In genomic region chr2:219082332-219082958, GRCh38 we compare ENCODE assay signal across 32 cellular contexts. TPM values are rescaled to one million over a fixed set of nuclear protein-coding genes. Genes with fewer than 3 reads are reported as not detected.
A peak's percentile ranks its signal among the peaks of the same experiment; 100 is the strongest.
DNase-seq lines count a peak whose midpoint lies in the region; ATAC-seq, FAIRE-seq and TF ChIP-seq lines count a peak whose summit lies in the region.
"Had no signal": no experiment of that assay in that cellular context is flagged by ENCODE, and none has a peak within 500 bp of the region (broad histone marks: within the 10 kb centered on the region; RNA-seq: fewer than 3 reads in every experiment).

No MANE protein-coding gene starts in this region.

- H3K56ac ChIP-seq in H9 (ENCODE audit: insufficient read length, low read depth, low read length) = no peak overlapping the region

- no peak overlapping the region for H3K9ac ChIP-seq in K562 (ENCODE audit: insufficient read depth in 1 of 2, low read depth in 2 of 2, low read length in 2 of 2)
- H3K9ac ChIP-seq in mucosa of rectum (ENCODE audit: low read depth in 1 of 2, low read length in 2 of 2) = peak overlapping the region in 1 of 2 donors; percentile 62
- no peak overlapping the region for H3K9ac ChIP-seq in H9 (ENCODE audit: extremely low read depth, insufficient read length, low read length)
- H3K9ac ChIP-seq in MM.1S (ENCODE audit: low read length) = no peak overlapping the region
- H3K9ac ChIP-seq: parathyroid adenoma had no signal

- TF ChIP-seq POLR2A in K562 (conservative IDR thresholded peaks at IDR 0.05) = no peak

- BruUV-seq in Caco-2 (replicated peaks; lab: Mats Ljungman, UMichigan) (no TSS peak), K562 (replicated peaks; lab: Mats Ljungman, UMichigan) (no TSS peak)

- H3K4me3 ChIP-seq in Caco-2 (ENCODE audit: low read depth, low read length) (no peak overlapping the region), K562 (no peak overlapping the region), left ventricle myocardium inferior (no peak overlapping the region), mucosa of rectum (ENCODE audit: low read length in 2 of 2) (peak overlapping the region; percentile 31 to 49), MG63 (no peak overlapping the region), MM.1S (ENCODE audit: low read length) (no peak overlapping the region)
- H3K4me3 ChIP-seq: breast epithelium, SJCRH30, vagina had no signal

- H4K8ac ChIP-seq in H9 (replicated peaks; ENCODE audit: insufficient read length, low read depth, low read length) = no peak overlapping the region

- no peak overlapping the region for H3T11ph ChIP-seq in H9 (ENCODE audit: low read length)

- intact Hi-C loops in Caco-2 (cut with micrococcal nuclease; ENCODE audit: unreplicated experiment) (no loop called here), K562 (cut with micrococcal nuclease) (no loop called here), left ventricle myocardium inferior (cut with micrococcal nuclease) (no loop called here)

- CTCF ChIA-PET in Caco-2 (lab: Charles Lee) = interaction anchor here (0.9 to 3.2 kb wide), 8 partner anchors 9 to 72 kb away, joined by 3 to 10 read pairs (median 4); no protein-coding TSS in a partner anchor
- CTCF ChIA-PET in K562 (lab: Yijun Ruan, JAX; ENCODE audit: low intra/inter-chr PET ratio) = no interaction called here

- no peak overlapping the region for H4K5ac ChIP-seq in H9 (ENCODE audit: insufficient read length, low read depth, low read length)

- no peak overlapping the region for H2BK20ac ChIP-seq in H9 (ENCODE audit: low read depth, low read length, poor library complexity, severe bottlenecking)

- H3K4me2 ChIP-seq in K562 (ENCODE audit: insufficient read depth, low read length) (no peak overlapping the region), H9 (ENCODE audit: insufficient read depth, insufficient read length, low read length) (no peak overlapping the region), MM.1S (ENCODE audit: low read depth, low read length) (no peak overlapping the region)

- H2BK5ac ChIP-seq in H9 (ENCODE audit: insufficient read length, low read length) = no peak overlapping the region

- H3K9me3 ChIP-seq in Caco-2 (no peaks in the 10 kb centered on the region), K562 (replicated peaks; ENCODE audit: control insufficient read depth, insufficient read depth, low read depth, low read length) (no peaks in the 10 kb centered on the region), left ventricle myocardium inferior (replicated peaks) (no peaks in the 10 kb centered on the region), mucosa of rectum (ENCODE audit: control insufficient read depth in 2 of 2, low read length in 2 of 2) (no peaks in the 10 kb centered on the region), MG63 (no peaks in the 10 kb centered on the region), H9 (ENCODE audit: control insufficient read depth, low read depth, low read length) (no peaks in the 10 kb centered on the region), MM.1S (replicated peaks; ENCODE audit: insufficient read depth, low read length) (no peaks in the 10 kb centered on the region)
- H3K9me3 ChIP-seq: breast epithelium, SJCRH30, vagina had no signal

- TF ChIP-seq RAD21 in K562 (CRISPR knock-in tag; conservative IDR thresholded peaks at IDR 0.05 in 1 of 2, IDR thresholded peaks at IDR 0.05 in 1 of 2) = no peak

- no peak overlapping the region for H3K23ac ChIP-seq in H9 (ENCODE audit: insufficient read length, low read depth, low read length)

- no peaks in the 10 kb centered on the region for H3K9me3 Mint-ChIP-seq in Caco-2 (ENCODE audit: unreplicated experiment)
- H3K9me3 Mint-ChIP-seq in H9 = no peaks in the 10 kb centered on the region
- H3K9me3 Mint-ChIP-seq: activated naive CD4-positive, alpha-beta T cell treated with anti-CD3 and anti-CD28 coated beads, Interleukin-2, amount 50 U/mL, for 24 hours; activated T-helper 2 cell treated with anti-CD3 and anti-CD28 coated beads, Interferon-gamma antibody, Interleukin-2, Interleukin-4, amounts not matched to agents 10 μg/mL and 5 μg/mL and 100 μg/mL, durations not matched to agents 14 hours and 24 hours and 36 hours; stimulated activated naive CD8-positive, alpha-beta T cell treated with anti-CD3 and anti-CD28 coated beads, Interleukin-15, amount 100 ng/mL, for 72 hours had no signal

- H3K18ac ChIP-seq in H9 (ENCODE audit: insufficient read length, low read depth, low read length) = no peak overlapping the region

- peaks cover 25% of the 10 kb centered on the region for H3K4me1 Mint-ChIP-seq in Caco-2 (ENCODE audit: low read depth, unreplicated experiment)
- H3K4me1 Mint-ChIP-seq in H9 = peaks cover 15% of the 10 kb centered on the region in 2 experiments

- peaks cover 2% of the 10 kb centered on the region for H3K9me1 ChIP-seq in K562 (ENCODE audit: control insufficient read depth, insufficient read depth, low read length)

- FAIRE-seq in K562 (lab: Jason Lieb, UNC) = no peak
- FAIRE-seq: G401.6 had no signal

- peak overlapping the region; percentile 10 for H3K27ac Mint-ChIP-seq in Caco-2 (ENCODE audit: unreplicated experiment)
- no peak overlapping the region for H3K27ac Mint-ChIP-seq in H9
- H3K27ac Mint-ChIP-seq: activated naive CD4-positive, alpha-beta T cell treated with anti-CD3 and anti-CD28 coated beads, Interleukin-2, amount 50 U/mL, for 24 hours; activated T-helper 2 cell treated with anti-CD3 and anti-CD28 coated beads, Interferon-gamma antibody, Interleukin-2, Interleukin-4, amounts not matched to agents 10 μg/mL and 5 μg/mL and 100 μg/mL, durations not matched to agents 14 hours and 24 hours and 36 hours had no signal

- in situ Hi-C loops in K562 (cut with MboI) = no loop called here

- no peak overlapping the region for H2BK12ac ChIP-seq in H9 (ENCODE audit: insufficient read length, low read depth, low read length)

- H3K27ac ChIP-seq in K562 (ENCODE audit: extremely low read depth, low read depth, low read length) = no peak overlapping the region
- peak overlapping the region; percentile 47 for H3K27ac ChIP-seq in left ventricle myocardium inferior (replicated peaks)
- peak overlapping the region; percentile 89 to 96 for H3K27ac ChIP-seq in mucosa of rectum (ENCODE audit: low read depth in 2 of 2, low read length in 2 of 2)
- H3K27ac ChIP-seq in H9 (ENCODE audit: insufficient read length, low read depth, low read length) = no peak overlapping the region
- H3K27ac ChIP-seq in MM.1S (ENCODE audit: low read length) = no peak overlapping the region
- H3K27ac ChIP-seq: breast epithelium, C4-2B, parathyroid adenoma, SJCRH30, vagina, WERI-Rb-1 had no signal

- H3F3A ChIP-seq in MM.1S (ENCODE audit: insufficient read depth, low read length) = no peaks in the 10 kb centered on the region

- TF ChIP-seq EP300 in K562 (IDR thresholded peaks at IDR 0.05; ENCODE audit: low read length) = no peak

- no peaks in the 10 kb centered on the region for H3K27me3 Mint-ChIP-seq in Caco-2 (ENCODE audit: insufficient read depth, unreplicated experiment)
- peaks cover 13% of the 10 kb centered on the region for H3K27me3 Mint-ChIP-seq in H9 (ENCODE audit: low read depth)
- H3K27me3 Mint-ChIP-seq: activated naive CD4-positive, alpha-beta T cell treated with anti-CD3 and anti-CD28 coated beads, Interleukin-2, amount 50 U/mL, for 24 hours; stimulated activated naive CD8-positive, alpha-beta T cell treated with anti-CD3 and anti-CD28 coated beads, Interleukin-15, amount 100 ng/mL, for 72 hours had no signal

- no peak for TF ChIP-seq CTCF in Caco-2 (IDR thresholded peaks at IDR 0.05; ENCODE audit: insufficient read depth in 1 of 2, low read depth in 1 of 2, low read length in 1 of 2, severe bottlenecking in 1 of 2, unreplicated experiment in 1 of 2)
- TF ChIP-seq CTCF in K562 (IDR thresholded peaks at IDR 0.05 in 2 of 3, conservative IDR thresholded peaks at IDR 0.05 in 1 of 3; ENCODE audit: insufficient read depth in 2 of 3, low read depth in 1 of 3, low read length in 3 of 3) = no peak
- no peak for TF ChIP-seq CTCF in left ventricle myocardium inferior (IDR thresholded peaks at IDR 0.05; ENCODE audit: borderline replicate concordance)
- TF ChIP-seq CTCF in H9 (conservative IDR thresholded peaks at IDR 0.05) = no peak
- TF ChIP-seq CTCF in MM.1S (IDR thresholded peaks at IDR 0.05; ENCODE audit: low read length) = no peak

- H4K91ac ChIP-seq in H9 (ENCODE audit: insufficient read length, low read depth, low read length) = no peak overlapping the region

- peaks cover 15% of the 10 kb centered on the region for H3K4me1 ChIP-seq in Caco-2
- 0 out of 5 replicates have a peak, but pooled peaks cover 0 to 2% of the 10 kb centered on the region in 2 experiments for H3K4me1 ChIP-seq in K562 (replicated peaks in 1 of 2; ENCODE audit: control insufficient read depth in 2 of 2, insufficient read depth in 2 of 2, low read length in 2 of 2)
- peaks cover 19% of the 10 kb centered on the region for H3K4me1 ChIP-seq in left ventricle myocardium inferior
- H3K4me1 ChIP-seq in mucosa of rectum (ENCODE audit: control insufficient read depth in 2 of 2, insufficient read depth in 2 of 2, low read length in 2 of 2) = peaks cover 42 to 47% of the 10 kb centered on the region in 2 donors
- no peaks in the 10 kb centered on the region; the same call in 1 of the 2 replicates for H3K4me1 ChIP-seq in H9 (ENCODE audit: insufficient read depth, low read length)
- no peaks in the 10 kb centered on the region for H3K4me1 ChIP-seq in MM.1S (ENCODE audit: low read length)
- H3K4me1 ChIP-seq: breast epithelium, parathyroid adenoma had no signal

- H3K14ac ChIP-seq in H9 (ENCODE audit: insufficient read depth, low read length) = no peak overlapping the region

- H3K36me3 ChIP-seq in Caco-2 (ENCODE audit: control insufficient read depth, insufficient read depth, low read length) = no peaks in the 10 kb centered on the region
- H3K36me3 ChIP-seq in K562 (ENCODE audit: control insufficient read depth, insufficient read depth, low read length) = no peaks in the 10 kb centered on the region
- peaks cover 6% of the 10 kb centered on the region for H3K36me3 ChIP-seq in left ventricle myocardium inferior
- H3K36me3 ChIP-seq in mucosa of rectum (ENCODE audit: control insufficient read depth in 2 of 2, insufficient read depth in 2 of 2, low read length in 2 of 2) = peaks cover 2 to 8% of the 10 kb centered on the region in 2 donors
- no peaks in the 10 kb centered on the region for H3K36me3 ChIP-seq in MG63
- no peaks in the 10 kb centered on the region; the same call in 1 of the 2 replicates for H3K36me3 ChIP-seq in MM.1S (replicated peaks; ENCODE audit: insufficient read depth, low read length)
- H3K36me3 ChIP-seq: breast epithelium, SJCRH30, WERI-Rb-1 had no signal

- H2AFZ ChIP-seq in K562 (ENCODE audit: low read depth, low read length) (no peak overlapping the region), H9 (ENCODE audit: low read length) (no peak overlapping the region), MM.1S (ENCODE audit: low read length) (no peak overlapping the region)
- H2AFZ ChIP-seq: parathyroid adenoma had no signal

- H3K27me3 ChIP-seq in Caco-2 (replicated peaks; ENCODE audit: control insufficient read depth, insufficient read depth, low read length) = no peaks in the 10 kb centered on the region
- H3K27me3 ChIP-seq in K562 (ENCODE audit: control insufficient read depth in 2 of 2, insufficient read depth in 2 of 2, low read length in 2 of 2) = no peaks in the 10 kb centered on the region
- H3K27me3 ChIP-seq in left ventricle myocardium inferior (ENCODE audit: low read depth) = no peaks in the 10 kb centered on the region
- H3K27me3 ChIP-seq in mucosa of rectum (ENCODE audit: control insufficient read depth in 2 of 2, insufficient read depth in 2 of 2, low read length in 2 of 2) = no peaks in the 10 kb centered on the region
- no peaks in the 10 kb centered on the region for H3K27me3 ChIP-seq in MG63
- no peaks in the 10 kb centered on the region for H3K27me3 ChIP-seq in H9 (ENCODE audit: insufficient read depth, low read length)
- no peaks in the 10 kb centered on the region for H3K27me3 ChIP-seq in MM.1S (replicated peaks; ENCODE audit: insufficient read depth, low read length)
- H3K27me3 ChIP-seq: breast epithelium, SJCRH30, vagina had no signal

- no peaks in the 10 kb centered on the region for H3K23me2 ChIP-seq in H9 (ENCODE audit: insufficient read length, low read depth, low read length, poor library complexity, severe bottlenecking)

- H3K36me3 Mint-ChIP-seq in Caco-2 (ENCODE audit: insufficient read depth, unreplicated experiment) = no peaks in the 10 kb centered on the region
- peaks cover 0 to under 1% (median 0%) of the 10 kb centered on the region in 3 experiments; a peak in 1 of 7 replicates for H3K36me3 Mint-ChIP-seq in H9 (ENCODE audit: insufficient read depth in 1 of 3, low read depth in 3 of 3)

- no peak overlapping the region for H2BK120ac ChIP-seq in H9 (ENCODE audit: low read depth, low read length, poor library complexity, severe bottlenecking)

- H2BK15ac ChIP-seq in H9 (ENCODE audit: low read depth, low read length) = no peak overlapping the region

- H3K79me2 ChIP-seq in K562 (ENCODE audit: control insufficient read depth, insufficient read depth, low read length) (no peaks in the 10 kb centered on the region), H9 (ENCODE audit: insufficient read depth, low read length) (no peaks in the 10 kb centered on the region), MM.1S (ENCODE audit: low read length) (no peaks in the 10 kb centered on the region)
- H3K79me2 ChIP-seq: parathyroid adenoma had no signal

- no peaks in the 10 kb centered on the region for H3K9me2 ChIP-seq in MM.1S (replicated peaks; ENCODE audit: insufficient read depth, low read length)

- H4K20me1 ChIP-seq in K562 (replicated peaks; ENCODE audit: control insufficient read depth, insufficient read depth, low read length) (no peaks in the 10 kb centered on the region; the same call in 1 of the 2 replicates), H9 (ENCODE audit: control insufficient read depth, insufficient read depth, insufficient read length) (no peaks in the 10 kb centered on the region), MM.1S (ENCODE audit: insufficient read depth, low read length) (no peaks in the 10 kb centered on the region)

- no peak for DNase-seq in Caco-2
- no peak for DNase-seq in K562 (ENCODE audit: extremely low read depth in 1 of 4, low spot score in 3 of 4)
- DNase-seq in left ventricle myocardium inferior = peak; percentile 41
- no peak for DNase-seq in MG63
- DNase-seq in H9 = no peak
- no peak for DNase-seq in SIG-M5 (lab: John Stamatoyannopoulos, UW)
- no peak for DNase-seq in MM.1S
- DNase-seq: activated CD4-positive, alpha-beta T cell treated with anti-CD3 and anti-CD28 coated beads for 4 hours; activated T-cell treated with anti-CD3 and anti-CD28 coated beads for 4 hours; COR-L47; effector CD4-positive, alpha-beta T cell; GOT3; islet precursor cell; NCI-H1092; NCI-H1694; SJCRH30; stimulated activated CD8-positive, alpha-beta memory T cell treated with anti-CD3 and anti-CD28 coated beads, Interleukin-4, amount 100 ng/mL, for 48 hours; stimulated activated naive CD8-positive, alpha-beta T cell treated with anti-CD3 and anti-CD28 coated beads, Interleukin-15, amount 100 ng/mL, for 72 hours; T1000; WERI-Rb-1 had no signal

- no peak for ATAC-seq in K562
- ATAC-seq: Panc1; stimulated activated naive CD8-positive, alpha-beta T cell treated with anti-CD3 and anti-CD28 coated beads, Interleukin-15, amount 100 ng/mL, for 72 hours had no signal

- H2AK5ac ChIP-seq in H9 (ENCODE audit: insufficient read length, low read length) = no peak overlapping the region

- 25% methylated on average over 4 of the region's 5 CpGs for WGBS in K562 (ENCODE audit: insufficient coverage, low coverage, missing lambda C conversion rate)
- no CpG with 5 or more reads among the region's 5 CpGs for WGBS in H9 (ENCODE audit: extremely low coverage, insufficient read length, low lambda C conversion rate)

- H3K4me3 Mint-ChIP-seq in Caco-2 (ENCODE audit: unreplicated experiment) (no peak overlapping the region), H9 (no peak overlapping the region)
- H3K4me3 Mint-ChIP-seq: activated naive CD4-positive, alpha-beta T cell treated with anti-CD3 and anti-CD28 coated beads, Interleukin-2, amount 50 U/mL, for 24 hours; stimulated activated naive CD8-positive, alpha-beta T cell treated with anti-CD3 and anti-CD28 coated beads, Interleukin-15, amount 100 ng/mL, for 72 hours had no signal

- H3K79me1 ChIP-seq in H9 (ENCODE audit: insufficient read depth, low read depth, low read length, poor library complexity, severe bottlenecking) = no peaks in the 10 kb centered on the region

- POLR2A ChIA-PET in Caco-2 (lab: Charles Lee) = interaction anchor here (1.0 kb wide), 1 partner anchor 50 kb away, joined by 3 read pairs; no protein-coding TSS in a partner anchor
- POLR2A ChIA-PET in K562 (lab: Yijun Ruan, JAX) = no interaction called here

- H3K4ac ChIP-seq in H9 (ENCODE audit: low read depth, low read length) = no peak overlapping the region

RNA-seq across cellular contexts. Expression of gene IHH, which starts 21.7 kb away (rescaled TPM):
- total RNA-seq in Caco-2 (2022) (19.0 and 22.6 TPM in 2 replicates), K562 (2014; rRNA removed) (not detected in 2 replicates), K562 (2014; rRNA removed; fragmentation: Illumina TruSeq; extraction: Trizol) (not detected in 2 replicates), K562 (2015; rRNA removed; fragmentation: Illumina TruSeq; extraction: Trizol) (not detected in 2 replicates), K562 (2021) (0.07 TPM in 1 of 2 replicates, not detected in the other), left ventricle myocardium inferior (not detected), H9 (2021) (0.11 TPM in 1 of 2 replicates, not detected in the other)
- total RNA-seq in K562 (2011; cell fraction: chromatin; rRNA removed; ENCODE audit: low replicate concordance) = not detected in 2 replicates
- total RNA-seq in K562 (2011; cell fraction: nucleolus; rRNA removed) = not detected in 2 replicates
- not detected in 2 replicates for total RNA-seq in K562 (2011; cell fraction: nucleoplasm; rRNA removed)
- polyA plus RNA-seq in K562 (2011; rRNA removed) (not detected in 2 replicates), K562 (2014; fragmentation: Illumina TruSeq; extraction: Trizol) (not detected in 2 replicates), K562 (2014; fragmentation: Nextera tagmentation; extraction: Ambion mirVana) (not detected), K562 (2014; rRNA removed) (not detected in 2 replicates)
- not detected in 2 replicates for polyA plus RNA-seq in K562 (2011; cell fraction: cytosol; rRNA removed)
- 0.06 and 0.07 TPM in 2 replicates for polyA plus RNA-seq in K562 (2011; cell fraction: nucleus; rRNA removed)
- not detected in 2 replicates for polyA plus RNA-seq in K562 (2012)
- not detected in 2 replicates for polyA minus RNA-seq in K562 (2011; rRNA and poly(A)+ RNA removed)
- polyA minus RNA-seq in K562 (2011; cell fraction: cytosol; rRNA and poly(A)+ RNA removed) = not detected in 2 replicates
- not detected in 2 replicates for polyA minus RNA-seq in K562 (2011; cell fraction: nucleus; rRNA and poly(A)+ RNA removed)
- 0.16 TPM in 1 of 2 replicates, not detected in the other for total RNA-seq in MG63 (2014; rRNA removed; shearing (Covaris generic); ENCODE audit: low replicate concordance)
- total RNA-seq: activated T-helper 2 cell treated with anti-CD3 and anti-CD28 coated beads, Interferon-gamma antibody, Interleukin-2, Interleukin-4, amounts not matched to agents 10 μg/mL and 5 μg/mL and 100 μg/mL, durations not matched to agents 14 hours and 24 hours and 36 hours; fibroblast of lung; SJCRH30; vagina had no signal
- polyA plus RNA-seq: fibroblast of lung, neural cell had no signal

RNA-seq across cellular contexts. Expression of gene CFAP65, which starts 41.1 kb away (rescaled TPM):
- total RNA-seq in Caco-2 (2022) = 0.34 and 0.77 TPM in 2 replicates
- total RNA-seq in K562 (2011; cell fraction: chromatin; rRNA removed; ENCODE audit: low replicate concordance) = 0.25 TPM in 1 of 2 replicates, not detected in the other
- not detected in 2 replicates for total RNA-seq in K562 (2011; cell fraction: nucleolus; rRNA removed)
- total RNA-seq in K562 (2011; cell fraction: nucleoplasm; rRNA removed) = not detected in 2 replicates
- total RNA-seq in K562 (2014; rRNA removed) = not detected in 2 replicates
- total RNA-seq in K562 (2014; rRNA removed; fragmentation: Illumina TruSeq; extraction: Trizol) = not detected in 2 replicates
- not detected in 2 replicates for total RNA-seq in K562 (2015; rRNA removed; fragmentation: Illumina TruSeq; extraction: Trizol)
- total RNA-seq in K562 (2021) = not detected in 2 replicates
- polyA plus RNA-seq in K562 (2011; rRNA removed) = not detected in 2 replicates
- polyA plus RNA-seq in K562 (2011; cell fraction: cytosol; rRNA removed) = not detected in 2 replicates
- not detected in 2 replicates for polyA plus RNA-seq in K562 (2011; cell fraction: nucleus; rRNA removed)
- polyA plus RNA-seq in K562 (2012) = 0.03 TPM in 1 of 2 replicates, not detected in the other
- polyA plus RNA-seq in K562 (2014; fragmentation: Illumina TruSeq; extraction: Trizol) = not detected in 2 replicates
- not detected for polyA plus RNA-seq in K562 (2014; fragmentation: Nextera tagmentation; extraction: Ambion mirVana)
- polyA plus RNA-seq in K562 (2014; rRNA removed) = not detected in 2 replicates
- not detected in 2 replicates for polyA minus RNA-seq in K562 (2011; rRNA and poly(A)+ RNA removed)
- polyA minus RNA-seq in K562 (2011; cell fraction: cytosol; rRNA and poly(A)+ RNA removed) = not detected in 2 replicates
- not detected in 2 replicates for polyA minus RNA-seq in K562 (2011; cell fraction: nucleus; rRNA and poly(A)+ RNA removed)
- not detected for total RNA-seq in left ventricle myocardium inferior
- total RNA-seq in MG63 (2014; rRNA removed; shearing (Covaris generic); ENCODE audit: low replicate concordance) = 0.03 TPM in 1 of 2 replicates, not detected in the other
- 0.18 and 0.20 TPM in 2 replicates for total RNA-seq in H9 (2021)
- total RNA-seq: activated T-helper 2 cell treated with anti-CD3 and anti-CD28 coated beads, Interferon-gamma antibody, Interleukin-2, Interleukin-4, amounts not matched to agents 10 μg/mL and 5 μg/mL and 100 μg/mL, durations not matched to agents 14 hours and 24 hours and 36 hours; fibroblast of lung; liver; SJCRH30; vagina had no signal
- polyA plus RNA-seq: fibroblast of lung, liver had no signal

Comparison
In these comparisons a context has a peak if more than half of its experiments do, and no peak if none do; other contexts are left out.
1. H3K4me3 ChIP-seq: peak in mucosa of rectum (2 of 2); none in Caco-2 (single experiment), K562 (single experiment), left ventricle myocardium inferior (single experiment), MG63 (single experiment) and MM.1S (single experiment).
2. H3K27ac ChIP-seq: peak in left ventricle myocardium inferior (single experiment) and mucosa of rectum (2 of 2); none in K562 (single experiment), H9 (single experiment) and MM.1S (single experiment).
3. RNA of gene IHH, which starts 21.7 kb away (total RNA-seq): 19.0 to 22.6 TPM in Caco-2; 0.16 TPM in MG63, 0.11 TPM in H9, 0.07 TPM in K562 and not detected in left ventricle myocardium inferior (single experiment); every median in the first group is over 10 times any median in the second.